ENCODE assay signal across 23 cellular contexts in genomic region chr5:138528744-138529469, GRCh38. TPM values are rescaled to one million over a fixed set of nuclear protein-coding genes. Genes with fewer than 3 reads are reported as not detected.
DNase-seq lines count a peak whose midpoint lies in the region; ATAC-seq, FAIRE-seq and TF ChIP-seq lines count a peak whose summit lies in the region.
"Had no signal": no experiment of that assay in that cellular context is flagged by ENCODE, and none has a peak within 500 bp of the region (broad histone marks: within the 10 kb centered on the region; RNA-seq: fewer than 3 reads in every experiment).

No MANE protein-coding gene starts in this region.

- peaks cover 13% of the 10 kb centered on the region for H3K4me1 Mint-ChIP-seq in nephron progenitor cell
- H3K4me1 Mint-ChIP-seq in activated CD8-positive, alpha-beta memory T cell treated with anti-CD3 and anti-CD28 coated beads, Interleukin-2, amount 10 ng/mL, durations not matched to agents 7 days and 5 days, result peaks cover 30% of the 10 kb centered on the region

- H3K27ac ChIP-seq in C4-2B (peak overlapping the region; percentile 41), HEK293 (ENCODE audit: extremely low read depth, low read depth, low read length) (peak overlapping the region; percentile 34; the same call in 1 of the 2 replicates), K562 (ENCODE audit: extremely low read depth, low read depth, low read length) (no peak overlapping the region)
- H3K27ac ChIP-seq: dorsolateral prefrontal cortex, HL-60, testis had no signal

- H3K9me3 Mint-ChIP-seq in nephron progenitor cell, result no peaks in the 10 kb centered on the region
- no peaks in the 10 kb centered on the region for H3K9me3 Mint-ChIP-seq in activated CD8-positive, alpha-beta memory T cell treated with anti-CD3 and anti-CD28 coated beads, Interleukin-2, amount 10 ng/mL, durations not matched to agents 7 days and 5 days (ENCODE audit: low read depth)
- H3K9me3 Mint-ChIP-seq: activated naive CD8-positive, alpha-beta T cell treated with anti-CD3 and anti-CD28 coated beads, Interleukin-2, amount 10 ng/mL, durations not matched to agents 7 days and 5 days; activated T-cell treated with anti-CD3 and anti-CD28 coated beads, Interleukin-2, amount 50 U/mL, for 24 hours; brain; T-cell had no signal

- 67% methylated on average over 6 of the region's 7 CpGs for WGBS in K562 (ENCODE audit: insufficient coverage, low coverage, missing lambda C conversion rate)

- peak overlapping the region; percentile 34 for H3K27ac Mint-ChIP-seq in nephron progenitor cell
- H3K27ac Mint-ChIP-seq in activated CD8-positive, alpha-beta memory T cell treated with anti-CD3 and anti-CD28 coated beads, Interleukin-2, amount 10 ng/mL, durations not matched to agents 7 days and 5 days, result no peak overlapping the region
- H3K27ac Mint-ChIP-seq: activated naive CD8-positive, alpha-beta T cell treated with anti-CD3 and anti-CD28 coated beads, Interleukin-2, amount 10 ng/mL, durations not matched to agents 7 days and 5 days had no signal

- H3K4me1 ChIP-seq in HEK293 (ENCODE audit: control insufficient read depth, insufficient read depth, low read length), result peaks cover 17% of the 10 kb centered on the region
- peaks cover 4 to 11% of the 10 kb centered on the region in 2 experiments; a peak in 3 of 5 replicates for H3K4me1 ChIP-seq in K562 (replicated peaks in 1 of 2; ENCODE audit: control insufficient read depth in 2 of 2, insufficient read depth in 2 of 2, low read length in 2 of 2)
- H3K4me1 ChIP-seq: testis had no signal

- peaks cover 96% of the 10 kb centered on the region for H3K79me2 ChIP-seq in K562 (ENCODE audit: control insufficient read depth, insufficient read depth, low read length)

- H3K9ac ChIP-seq in K562 (ENCODE audit: insufficient read depth in 1 of 2, low read depth in 2 of 2, low read length in 2 of 2), result no peak overlapping the region

- H2AFZ ChIP-seq in K562 (ENCODE audit: low read depth, low read length), result no peak overlapping the region

- in situ Hi-C loops in K562 (cut with MboI), result no loop called here

- H3K27me3 Mint-ChIP-seq in nephron progenitor cell (ENCODE audit: low read depth, poor library complexity), result peaks cover 6% of the 10 kb centered on the region
- H3K27me3 Mint-ChIP-seq in activated CD8-positive, alpha-beta memory T cell treated with anti-CD3 and anti-CD28 coated beads, Interleukin-2, amount 10 ng/mL, durations not matched to agents 7 days and 5 days, result no peaks in the 10 kb centered on the region
- H3K27me3 Mint-ChIP-seq: activated naive CD8-positive, alpha-beta T cell treated with anti-CD3 and anti-CD28 coated beads, Interleukin-2, amount 10 ng/mL, durations not matched to agents 7 days and 5 days; activated T-cell treated with anti-CD3 and anti-CD28 coated beads, Interleukin-2, amount 50 U/mL, for 24 hours; brain; T-cell had no signal

- no peak overlapping the region for H3K4me3 Mint-ChIP-seq in nephron progenitor cell
- H3K4me3 Mint-ChIP-seq in activated CD8-positive, alpha-beta memory T cell treated with anti-CD3 and anti-CD28 coated beads, Interleukin-2, amount 10 ng/mL, durations not matched to agents 7 days and 5 days, result no peak overlapping the region
- H3K4me3 Mint-ChIP-seq: activated naive CD8-positive, alpha-beta T cell treated with anti-CD3 and anti-CD28 coated beads, Interleukin-2, amount 10 ng/mL, durations not matched to agents 7 days and 5 days; activated T-cell treated with anti-CD3 and anti-CD28 coated beads, Interleukin-2, amount 50 U/mL, for 24 hours; brain; T-cell had no signal

- no peak for TF ChIP-seq CTCF in C4-2B (conservative IDR thresholded peaks at IDR 0.05)
- TF ChIP-seq CTCF in HEK293 (tag by site-specific recombination; IDR thresholded peaks at IDR 0.05), result no peak
- TF ChIP-seq CTCF in K562 (IDR thresholded peaks at IDR 0.05 in 2 of 3, conservative IDR thresholded peaks at IDR 0.05 in 1 of 3; ENCODE audit: insufficient read depth in 2 of 3, low read depth in 1 of 3, low read length in 3 of 3), result no peak
- no peak for TF ChIP-seq CTCF in nephron progenitor cell (IDR thresholded peaks at IDR 0.05)

- TF ChIP-seq POLR2A in K562 (conservative IDR thresholded peaks at IDR 0.05), result no peak

- H4K20me1 ChIP-seq in K562 (replicated peaks; ENCODE audit: control insufficient read depth, insufficient read depth, low read length), result peaks cover 14% of the 10 kb centered on the region; the same call in 1 of the 2 replicates

- H3K36me3 Mint-ChIP-seq in nephron progenitor cell (ENCODE audit: low read depth), result peaks cover 52% of the 10 kb centered on the region
- H3K36me3 Mint-ChIP-seq in activated CD8-positive, alpha-beta memory T cell treated with anti-CD3 and anti-CD28 coated beads, Interleukin-2, amount 10 ng/mL, durations not matched to agents 7 days and 5 days, result peaks cover 30% of the 10 kb centered on the region

- no peak for TF ChIP-seq EP300 in K562 (IDR thresholded peaks at IDR 0.05; ENCODE audit: low read length)

- TF ChIP-seq RAD21 in K562 (CRISPR knock-in tag; conservative IDR thresholded peaks at IDR 0.05 in 1 of 2, IDR thresholded peaks at IDR 0.05 in 1 of 2), result no peak

- POLR2A ChIA-PET in HEK293 (lab: Yijun Ruan, JAX) (interaction anchor here (1.1 to 5.7 kb wide), 2 partner anchors 14 to 47 kb away, joined by 3 to 30 read pairs; partner anchors contain the start of genes ETF1 and HSPA9), K562 (lab: Yijun Ruan, JAX) (interaction anchor here (1.0 to 1.9 kb wide), 9 partner anchors 10 to 72 kb away, joined by 3 to 13 read pairs (median 4); partner anchors contain the start of gene ETF1)

- intact Hi-C loops in K562 (cut with micrococcal nuclease), result no loop called here

- no peak for ATAC-seq in K562
- no peak for ATAC-seq in activated CD8-positive, alpha-beta memory T cell treated with anti-CD3 and anti-CD28 coated beads, Interleukin-2, amount 10 ng/mL, durations not matched to agents 7 days and 5 days
- ATAC-seq: left lobe of liver, right cardiac atrium, T-cell had no signal

- FAIRE-seq in K562 (lab: Jason Lieb, UNC), result no peak

- no peaks in the 10 kb centered on the region for H3K9me1 ChIP-seq in K562 (ENCODE audit: control insufficient read depth, insufficient read depth, low read length)

- no TSS peak for BruUV-seq in K562 (replicated peaks; lab: Mats Ljungman, UMichigan)

- no peaks in the 10 kb centered on the region for H3K9me3 ChIP-seq in HEK293 (ENCODE audit: control insufficient read depth, insufficient read depth, low read depth, low read length)
- no peaks in the 10 kb centered on the region for H3K9me3 ChIP-seq in K562 (replicated peaks; ENCODE audit: control insufficient read depth, insufficient read depth, low read depth, low read length)
- H3K9me3 ChIP-seq: testis had no signal

- H3K4me3 ChIP-seq in HEK293 (ENCODE audit: low read depth, low read length) (no peak overlapping the region), K562 (no peak overlapping the region)
- H3K4me3 ChIP-seq: dorsolateral prefrontal cortex, testis had no signal

- H3K27me3 ChIP-seq in K562 (ENCODE audit: control insufficient read depth in 2 of 2, insufficient read depth in 2 of 2, low read length in 2 of 2), result no peaks in the 10 kb centered on the region
- H3K27me3 ChIP-seq: dorsolateral prefrontal cortex, testis had no signal

- no peak overlapping the region for H3K4me2 ChIP-seq in K562 (ENCODE audit: insufficient read depth, low read length)

- DNase-seq in K562 (ENCODE audit: extremely low read depth in 1 of 4, low spot score in 3 of 4) (no peak), nephron progenitor cell (no peak), NOMO-1 (lab: John Stamatoyannopoulos, UW; ENCODE audit: unreplicated experiment in 2 of 2) (no peak)
- DNase-seq in central memory CD4-positive, alpha-beta T cell, result no peak
- DNase-seq in activated CD8-positive, alpha-beta memory T cell treated with anti-CD3 and anti-CD28 coated beads, Interleukin-2, amount 10 ng/mL, durations not matched to agents 7 days and 5 days, result no peak
- DNase-seq: activated CD4-positive, alpha-beta T cell treated with anti-CD3 and anti-CD28 coated beads, Interleukin-2, amount 50 U/mL, for 4 hours; activated naive CD8-positive, alpha-beta T cell treated with anti-CD3 and anti-CD28 coated beads, Interleukin-2, amount 10 ng/mL, durations not matched to agents 7 days and 5 days; activated T-cell treated with anti-CD3 and anti-CD28 coated beads, Interleukin-2, amount 50 U/mL, for 24 hours; COR-L47; dorsolateral prefrontal cortex; KG1; NCI-H1930; nucleus accumbens; right cardiac atrium; SHP77 treated with DMSO at 0.1 percent for 48 hours; stimulated activated CD4-positive, alpha-beta T cell treated with anti-CD3 and anti-CD28 coated beads, Interleukin-15, amount 100 ng/mL, for 24 hours; T-cell; testis had no signal

- CTCF ChIA-PET in HEK293 (lab: Yijun Ruan, JAX), result interaction anchor here (0.7 to 1.2 kb wide), 3 partner anchors 19 to 65 kb away, joined by 3 to 4 read pairs (median 3); no protein-coding TSS in a partner anchor
- CTCF ChIA-PET in K562 (lab: Yijun Ruan, JAX; ENCODE audit: low intra/inter-chr PET ratio), result no interaction called here
- CTCF ChIA-PET in activated CD8-positive, alpha-beta memory T cell treated with anti-CD3 and anti-CD28 coated beads, Interleukin-2, amount 10 ng/mL, durations not matched to agents 7 days and 5 days (lab: Charles Lee), result interaction anchor here (1.3 to 1.8 kb wide), 3 partner anchors 24 to 177 kb away, joined by 4 to 7 read pairs (median 5); partner anchors contain the start of gene KDM3B

- H3K36me3 ChIP-seq in HEK293 (ENCODE audit: control insufficient read depth in 2 of 2, insufficient read depth in 1 of 2, low read length in 2 of 2) (peaks cover 17 to 47% of the 10 kb centered on the region in 2 experiments; a peak in 2 of 3 replicates), K562 (ENCODE audit: control insufficient read depth, insufficient read depth, low read length) (peaks cover 82% of the 10 kb centered on the region)

RNA-seq across cellular contexts. Expression of gene ETF1, which starts 14.1 kb away (rescaled TPM):
- total RNA-seq in K562 (2011; cell fraction: chromatin; rRNA removed; ENCODE audit: low replicate concordance), result 43.7 and 83.9 TPM in 2 replicates
- total RNA-seq in K562 (2011; cell fraction: nucleolus; rRNA removed), result 26.2 and 27.1 TPM in 2 replicates
- 53.3 and 65.5 TPM in 2 replicates for total RNA-seq in K562 (2011; cell fraction: nucleoplasm; rRNA removed)
- total RNA-seq in K562 (2014; rRNA removed) (149 and 157 TPM in 2 replicates), K562 (2014; rRNA removed; fragmentation: Illumina TruSeq; extraction: Trizol) (190 and 225 TPM in 2 replicates), K562 (2015; rRNA removed; fragmentation: Illumina TruSeq; extraction: Trizol) (146 and 159 TPM in 2 replicates), K562 (2021) (189 and 209 TPM in 2 replicates)
- polyA plus RNA-seq in K562 (2011; rRNA removed) (113 and 179 TPM in 2 replicates), K562 (2014; fragmentation: Illumina TruSeq; extraction: Trizol) (162 and 198 TPM in 2 replicates), K562 (2014; fragmentation: Nextera tagmentation; extraction: Ambion mirVana) (10 to 100 TPM; 53.7 to 57.3 TPM), K562 (2014; rRNA removed) (137 and 164 TPM in 2 replicates)
- polyA plus RNA-seq in K562 (2011; cell fraction: cytosol; rRNA removed), result 43.2 and 61.7 TPM in 2 replicates
- polyA plus RNA-seq in K562 (2011; cell fraction: nucleus; rRNA removed), result 33.0 and 41.2 TPM in 2 replicates
- 93.8 and 122 TPM in 2 replicates for polyA plus RNA-seq in K562 (2012)
- 249 and 254 TPM in 2 replicates for polyA minus RNA-seq in K562 (2011; rRNA and poly(A)+ RNA removed)
- 67.7 and 94.2 TPM in 2 replicates for polyA minus RNA-seq in K562 (2011; cell fraction: cytosol; rRNA and poly(A)+ RNA removed)
- 25.3 and 40.0 TPM in 2 replicates for polyA minus RNA-seq in K562 (2011; cell fraction: nucleus; rRNA and poly(A)+ RNA removed)
- 100 to 1,000 TPM in 1 of 2 experiments, 10 to 100 TPM in 1; 92.2 to 134 TPM for total RNA-seq in activated CD8-positive, alpha-beta memory T cell treated with anti-CD3 and anti-CD28 coated beads, Interleukin-2, amount 10 ng/mL, durations not matched to agents 7 days and 5 days

RNA-seq across cellular contexts. Expression of gene HSPA9, which starts 46.3 kb away (rescaled TPM):
- 389 and 542 TPM in 2 replicates for total RNA-seq in K562 (2011; cell fraction: chromatin; rRNA removed; ENCODE audit: low replicate concordance)
- 228 and 277 TPM in 2 replicates for total RNA-seq in K562 (2011; cell fraction: nucleolus; rRNA removed)
- 287 and 329 TPM in 2 replicates for total RNA-seq in K562 (2011; cell fraction: nucleoplasm; rRNA removed)
- total RNA-seq in K562 (2014; rRNA removed) (482 and 583 TPM in 2 replicates), K562 (2014; rRNA removed; fragmentation: Illumina TruSeq; extraction: Trizol) (548 and 597 TPM in 2 replicates), K562 (2015; rRNA removed; fragmentation: Illumina TruSeq; extraction: Trizol) (522 and 545 TPM in 2 replicates), K562 (2021) (481 and 498 TPM in 2 replicates)
- polyA plus RNA-seq in K562 (2011; rRNA removed) (296 and 361 TPM in 2 replicates), K562 (2014; fragmentation: Illumina TruSeq; extraction: Trizol) (474 and 552 TPM in 2 replicates), K562 (2014; fragmentation: Nextera tagmentation; extraction: Ambion mirVana) (100 to 1,000 TPM; 195 to 294 TPM), K562 (2014; rRNA removed) (514 and 537 TPM in 2 replicates)
- polyA plus RNA-seq in K562 (2011; cell fraction: cytosol; rRNA removed), result 229 and 239 TPM in 2 replicates
- 225 and 240 TPM in 2 replicates for polyA plus RNA-seq in K562 (2011; cell fraction: nucleus; rRNA removed)
- 333 and 576 TPM in 2 replicates for polyA plus RNA-seq in K562 (2012)
- polyA minus RNA-seq in K562 (2011; rRNA and poly(A)+ RNA removed), result 500 and 528 TPM in 2 replicates
- polyA minus RNA-seq in K562 (2011; cell fraction: cytosol; rRNA and poly(A)+ RNA removed), result 329 and 345 TPM in 2 replicates
- 149 and 198 TPM in 2 replicates for polyA minus RNA-seq in K562 (2011; cell fraction: nucleus; rRNA and poly(A)+ RNA removed)
- 100 to 1,000 TPM; 208 to 309 TPM for total RNA-seq in activated CD8-positive, alpha-beta memory T cell treated with anti-CD3 and anti-CD28 coated beads, Interleukin-2, amount 10 ng/mL, durations not matched to agents 7 days and 5 days
